Comparison of ENCODE assay signal across 8 cellular contexts in genomic region chr3:151328298-151329036, GRCh38. TPM values are rescaled to one million over a fixed set of nuclear protein-coding genes. Genes with fewer than 3 reads are reported as not detected.
A peak's percentile ranks its signal among the peaks of the same experiment; 100 is the strongest.
DNase-seq lines count a peak whose midpoint lies in the region; ATAC-seq, FAIRE-seq and TF ChIP-seq lines count a peak whose summit lies in the region.

No MANE protein-coding gene starts in this region.

- no peaks in the 10 kb centered on the region for H3K27me3 ChIP-seq in colonic mucosa

- peak; percentile 84 to 90 for DNase-seq in NOMO-1 (lab: John Stamatoyannopoulos, UW; ENCODE audit: unreplicated experiment in 2 of 2)
- no peak for DNase-seq in colonic mucosa
- no peak for DNase-seq in omental fat pad (ENCODE audit: low spot score)
- DNase-seq in GM20000 (ENCODE audit: low spot score), result no peak
- DNase-seq in NCI-H526 (lab: John Stamatoyannopoulos, UW), result no peak
- DNase-seq in GM12891 (ENCODE audit: insufficient read length, low spot score), result no peak
- no peak for DNase-seq in 8988T

- no peaks in the 10 kb centered on the region for H3K4me1 ChIP-seq in colonic mucosa

- intact Hi-C loops in colonic mucosa (cut with DNase I), result no loop called here

- ATAC-seq in GM18868 (IDR thresholded peaks at IDR 0.05; ENCODE audit: unreplicated experiment) (peak; percentile 55), omental fat pad (ENCODE audit: low FRiP score) (peak; percentile 50)

- H3K9ac ChIP-seq in colonic mucosa (ENCODE audit: low read depth in 2 of 2, low read length in 2 of 2), result no peak overlapping the region

- no peak for FAIRE-seq in GM12891 (lab: Jason Lieb, UNC)

- no peak for TF ChIP-seq CTCF in colonic mucosa (IDR thresholded peaks at IDR 0.05)
- no peak for TF ChIP-seq CTCF in omental fat pad (IDR thresholded peaks at IDR 0.05)
- no peak for TF ChIP-seq CTCF in GM20000 (IDR thresholded peaks at IDR 0.05; ENCODE audit: extremely low read depth, missing control alignments)

- no peak overlapping the region for H3K27ac ChIP-seq in colonic mucosa

- no peak for TF ChIP-seq POLR2A in GM12891 (IDR thresholded peaks at IDR 0.05; ENCODE audit: low read depth, low read length)

- H3K9me3 ChIP-seq in colonic mucosa, result no peaks in the 10 kb centered on the region

- peak overlapping the region; percentile 2 for H3K4me3 ChIP-seq in colonic mucosa

- no peaks in the 10 kb centered on the region for H3K36me3 ChIP-seq in colonic mucosa

TF ChIP-seq in GM12891, 5 proteins besides CTCF, POLR2A, EP300 and RAD21:
- TF ChIP-seq TAF1 (IDR thresholded peaks at IDR 0.05; ENCODE audit: low read depth, low read length) (no peak), PAX5 (IDR thresholded peaks at IDR 0.05; ENCODE audit: insufficient read depth, low read length, severe bottlenecking) (no peak), SPI1 (IDR thresholded peaks at IDR 0.05; ENCODE audit: low read depth, low read length) (no peak), POU2F2 (IDR thresholded peaks at IDR 0.05; ENCODE audit: low read depth, low read length) (no peak), POLR2AphosphoS5 (IDR thresholded peaks at IDR 0.05; ENCODE audit: low read depth, low read length) (no peak)

RNA-seq across cellular contexts. Expression of gene P2RY13, which starts 0.9 kb away (rescaled TPM):
- total RNA-seq in colonic mucosa (under 1 TPM; 0.27 to 0.80 TPM), omental fat pad (10 to 100 TPM in 1 of 4 donors, 1 to 10 TPM in 2, under 1 TPM in 1; 0.72 to 10.7 (median 3.4) TPM)
- polyA plus RNA-seq in GM12891 (2012; ENCODE audit: low read depth, missing spikeins), result not detected

RNA-seq across cellular contexts. Expression of gene GPR87, which starts 11.8 kb away (rescaled TPM):
- not detected for total RNA-seq in colonic mucosa
- not detected for total RNA-seq in omental fat pad
- 0.10 TPM for polyA plus RNA-seq in GM12891 (2012; ENCODE audit: low read depth, missing spikeins)

RNA-seq across cellular contexts. Expression of gene P2RY14, which starts 50.1 kb away (rescaled TPM):
- total RNA-seq in colonic mucosa (1 to 10 TPM; 1.7 to 2.9 TPM), omental fat pad (10 to 100 TPM in 1 of 4 donors, 1 to 10 TPM in 3; 2.2 to 12.8 (median 6.4) TPM)
- polyA plus RNA-seq in GM12891 (2012; ENCODE audit: low read depth, missing spikeins), result 0.06 TPM

RNA-seq across cellular contexts. Expression of gene P2RY12, which starts 56.1 kb away (rescaled TPM):
- under 1 TPM; 0.17 to 0.72 TPM for total RNA-seq in colonic mucosa
- 1 to 10 TPM; 5.2 to 8.3 (median 7.0) TPM for total RNA-seq in omental fat pad
- 0.10 TPM for polyA plus RNA-seq in GM12891 (2012; ENCODE audit: low read depth, missing spikeins)

Comparison
In these comparisons a context has a peak if more than half of its experiments do, and no peak if none do; other contexts are left out.
1. DNase-seq: peak in NOMO-1 (2 of 2); none in colonic mucosa (single experiment), omental fat pad (single experiment), GM20000 (single experiment), NCI-H526 (0 of 2), GM12891 (single experiment) and 8988T (single experiment).